19 cellular contexts compared by ENCODE assay signal in genomic region chr20:40897177-40897700, GRCh38.
A peak's percentile ranks its signal among the peaks of the same experiment; 100 is the strongest.
DNase-seq lines count a peak whose midpoint lies in the region; ATAC-seq and TF ChIP-seq lines count a peak whose summit lies in the region.
"Had no signal": no experiment of that assay in that cellular context is flagged by ENCODE, and none has a peak within 500 bp of the region (broad histone marks: within the 10 kb centered on the region; RNA-seq: fewer than 3 reads in every experiment).

No MANE protein-coding gene starts in this region.

- H3K9ac ChIP-seq in GM23248 = no peak overlapping the region
- H3K9ac ChIP-seq: BLaER1 treated with 17β-estradiol and CSF1 and Interleukin-3, amounts not matched to agents 10 nM and 100 nM; parathyroid adenoma had no signal

- H3K27me3 ChIP-seq in AG04450 (ENCODE audit: control insufficient read depth, insufficient read depth, low read length) = peaks cover 2% of the 10 kb centered on the region
- H3K27me3 ChIP-seq in GM23248 (replicated peaks; ENCODE audit: insufficient read depth) = no peaks in the 10 kb centered on the region; the same call in none of the 2 replicates
- H3K27me3 ChIP-seq: BLaER1 treated with 17β-estradiol and CSF1 and Interleukin-3, amounts not matched to agents 10 nM and 100 nM; breast epithelium had no signal

- no peaks in the 10 kb centered on the region for H3K36me3 Mint-ChIP-seq in endothelial cell (ENCODE audit: low read depth, unreplicated experiment)
- H3K36me3 Mint-ChIP-seq: T-cell had no signal

- H3K79me2 ChIP-seq in GM23248 (ENCODE audit: insufficient read depth) = no peaks in the 10 kb centered on the region
- H3K79me2 ChIP-seq: parathyroid adenoma had no signal

- no peak overlapping the region for H3K4me2 ChIP-seq in GM23248 (ENCODE audit: unreplicated experiment)

- H3K36me3 ChIP-seq in GM23248 (ENCODE audit: low read depth) = no peaks in the 10 kb centered on the region
- H3K36me3 ChIP-seq: BLaER1 treated with 17β-estradiol and CSF1 and Interleukin-3, amounts not matched to agents 10 nM and 100 nM; breast epithelium; gastroesophageal sphincter had no signal

- no peaks in the 10 kb centered on the region for H3K4me1 ChIP-seq in GM23248 (ENCODE audit: insufficient read depth)
- H3K4me1 ChIP-seq: breast epithelium had no signal

- no peaks in the 10 kb centered on the region for H3K4me1 Mint-ChIP-seq in endothelial cell (ENCODE audit: unreplicated experiment)
- H3K4me1 Mint-ChIP-seq: T-cell had no signal

- ATAC-seq in GM19467 (IDR thresholded peaks at IDR 0.05; ENCODE audit: unreplicated experiment) = no peak
- ATAC-seq: gastroesophageal sphincter, GM12878, T-cell had no signal

- no peaks in the 10 kb centered on the region for H3F3A ChIP-seq in GM23248 (ENCODE audit: insufficient read depth)

- no peaks in the 10 kb centered on the region for H3K9me2 ChIP-seq in GM23248 (ENCODE audit: insufficient read depth)

- H3K27me3 Mint-ChIP-seq in endothelial cell (ENCODE audit: unreplicated experiment) = peaks cover 4% of the 10 kb centered on the region
- H3K27me3 Mint-ChIP-seq: T-cell had no signal

- no peak overlapping the region for H2AFZ ChIP-seq in GM23248
- H2AFZ ChIP-seq: parathyroid adenoma had no signal

- H4K20me1 ChIP-seq in GM23248 (ENCODE audit: insufficient read depth) = no peaks in the 10 kb centered on the region
- H4K20me1 ChIP-seq: BLaER1 treated with 17β-estradiol and CSF1 and Interleukin-3, amounts not matched to agents 10 nM and 100 nM had no signal

- POLR2A ChIA-PET in AG04450 (lab: Yijun Ruan, JAX) = no interaction called here

- H3K4me3 Mint-ChIP-seq in endothelial cell (ENCODE audit: unreplicated experiment) = no peak overlapping the region
- H3K4me3 Mint-ChIP-seq: T-cell had no signal

- WGBS in GM23248 (ENCODE audit: low coverage in 1 of 2, low lambda C conversion rate in 2 of 2, missing lambda C conversion rate in 2 of 2), 2 experiments = 3 to 4% methylated on average over 4 of the region's 4 CpGs

- H3K9me3 Mint-ChIP-seq in endothelial cell (ENCODE audit: unreplicated experiment) = no peaks in the 10 kb centered on the region
- H3K9me3 Mint-ChIP-seq: T-cell had no signal

- H3K27ac ChIP-seq in AG04450 (ENCODE audit: low read depth, low read length) (no peak overlapping the region), GM23248 (no peak overlapping the region)
- H3K27ac ChIP-seq: BLaER1 treated with 17β-estradiol and CSF1 and Interleukin-3, amounts not matched to agents 10 nM and 100 nM; breast epithelium; gastroesophageal sphincter; parathyroid adenoma had no signal

- CTCF ChIA-PET in AG04450 (lab: Charles Lee) = no interaction called here

- peak; percentile 16 for DNase-seq in AG04450 (ENCODE audit: low read depth, low spot score)
- DNase-seq in GM23248 = peak; percentile 66
- peak; percentile 87 for DNase-seq in RPMI7951 (ENCODE audit: low read depth)
- DNase-seq in foreskin fibroblast = peak; percentile 80 to 90
- DNase-seq in endothelial cell (ENCODE audit: low spot score) = no peak
- no peak for DNase-seq in activated CD4-positive, alpha-beta T cell treated with anti-CD3 and anti-CD28 coated beads for 1 hour
- DNase-seq in RKO (ENCODE audit: low spot score) = no peak
- DNase-seq: activated naive CD4-positive, alpha-beta T cell treated with Interleukin-2 at 50 U/mL for 16 hours; DMS79 treated with DMSO at 0.1 percent for 48 hours; effector memory CD4-positive, alpha-beta T cell; NCI-H2107; OCI-M1; T-cell had no signal

- H3K27ac Mint-ChIP-seq in endothelial cell (ENCODE audit: unreplicated experiment) = no peak overlapping the region
- H3K27ac Mint-ChIP-seq: T-cell had no signal

- in situ Hi-C loops in GM23248 (cut with MboI) = no loop called here

- H3K9me3 ChIP-seq in AG04450 (ENCODE audit: control insufficient read depth, insufficient read depth, low read length) (no peaks in the 10 kb centered on the region), GM23248 (ENCODE audit: low read depth) (no peaks in the 10 kb centered on the region)
- H3K9me3 ChIP-seq: BLaER1 treated with 17β-estradiol and CSF1 and Interleukin-3, amounts not matched to agents 10 nM and 100 nM; breast epithelium; gastroesophageal sphincter had no signal

- TF ChIP-seq CTCF in AG04450 (IDR thresholded peaks at IDR 0.05; ENCODE audit: low read depth, low read length) (no peak), foreskin fibroblast (IDR thresholded peaks at IDR 0.05; ENCODE audit: low read depth, low read length) (no peak), endothelial cell (IDR thresholded peaks at IDR 0.05; ENCODE audit: unreplicated experiment) (no peak)

- no peak overlapping the region for H3K4me3 ChIP-seq in AG04450 (ENCODE audit: low read depth, low read length)
- H3K4me3 ChIP-seq in GM23248 = no peak overlapping the region
- no peak overlapping the region for H3K4me3 ChIP-seq in foreskin fibroblast (ENCODE audit: low read depth in 1 of 2, low read length in 2 of 2)
- H3K4me3 ChIP-seq: BLaER1 treated with 17β-estradiol and CSF1 and Interleukin-3, amounts not matched to agents 10 nM and 100 nM; breast epithelium; gastroesophageal sphincter; GM12878 had no signal

Comparison
In these comparisons a context has a peak if more than half of its experiments do, and no peak if none do; other contexts are left out.
1. DNase-seq: peak in AG04450 (single experiment), GM23248 (single experiment), RPMI7951 (single experiment) and foreskin fibroblast (2 of 2); none in endothelial cell (single experiment), activated CD4-positive, alpha-beta T cell treated with anti-CD3 and anti-CD28 coated beads for 1 hour (single experiment) and RKO (single experiment).